Comparison of ENCODE assay signal across 8 cellular contexts in the genomic region with DNA sequence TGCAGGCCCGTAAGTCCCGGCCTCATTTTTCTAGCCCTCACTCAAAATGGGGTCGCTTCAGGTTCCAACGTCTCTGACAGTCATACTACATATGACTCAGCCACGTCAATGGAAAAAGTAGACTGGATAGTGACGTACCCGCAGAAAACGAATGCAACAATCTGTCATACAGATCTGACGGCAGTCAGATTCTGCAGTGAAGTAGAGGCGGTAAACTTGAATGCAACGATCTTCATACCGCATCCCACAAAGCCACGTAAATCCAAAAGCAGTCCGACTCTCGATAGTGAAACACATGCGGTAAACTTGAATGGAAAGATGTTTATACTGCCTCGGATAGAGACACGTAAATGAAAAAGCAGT. TPM values are rescaled to one million over a fixed set of nuclear protein-coding genes. Genes with fewer than 3 reads are reported as not detected.
DNase-seq lines count a peak whose midpoint lies in the region; ATAC-seq, FAIRE-seq and TF ChIP-seq lines count a peak whose summit lies in the region.

No MANE protein-coding gene starts in this region.

- dilution Hi-C loops in keratinocyte (cut with MboI; ENCODE audit: extremely low pct_ligation_motif_present, low sequenced_read_pairs), result no loop called here

- TF ChIP-seq POLR2A in NB4 (IDR thresholded peaks at IDR 0.05; ENCODE audit: extremely low read depth, insufficient read length) (no peak), K562 (conservative IDR thresholded peaks at IDR 0.05) (no peak)

- in situ Hi-C loops in K562 (cut with MboI), result no loop called here

- POLR2A ChIA-PET in K562 (lab: Yijun Ruan, JAX), result no interaction called here

- TF ChIP-seq EP300 in K562 (IDR thresholded peaks at IDR 0.05; ENCODE audit: low read length), result no peak

- no peaks in the 10 kb centered on the region for H4K20me1 ChIP-seq in K562 (replicated peaks; ENCODE audit: control insufficient read depth, insufficient read depth, low read length)
- H4K20me1 ChIP-seq in keratinocyte (ENCODE audit: control insufficient read depth, extremely low read depth, insufficient read depth, low read length), result no peaks in the 10 kb centered on the region

- no peak for TF ChIP-seq RAD21 in K562 (CRISPR knock-in tag; conservative IDR thresholded peaks at IDR 0.05 in 1 of 2, IDR thresholded peaks at IDR 0.05 in 1 of 2)

- H2AFZ ChIP-seq in K562 (ENCODE audit: low read depth, low read length) (no peak overlapping the region), keratinocyte (ENCODE audit: control insufficient read depth, low read length) (peak overlapping the region; percentile 50)

- DNase-seq in CD1c-positive myeloid dendritic cell (ENCODE audit: extremely low spot score) (peak; percentile 95), NB4 (ENCODE audit: low read depth) (peak; percentile 86), T-helper 22 cell (ENCODE audit: low read depth) (peak; percentile 63), K562 (ENCODE audit: extremely low read depth in 1 of 4, low spot score in 3 of 4) (no peak), keratinocyte (ENCODE audit: low read depth, low spot score) (no peak)
- peak in 3 of 4 experiments; percentile 36 to 68 (median 51) for DNase-seq in stimulated activated CD4-positive, alpha-beta T cell treated with anti-CD3 and anti-CD28 coated beads, Interleukin-1b, Interleukin-23, amount 100 ng/mL, for 24 hours (ENCODE audit: low read depth in 4 of 4, low spot score in 1 of 4)

- H3K79me2 ChIP-seq in K562 (ENCODE audit: control insufficient read depth, insufficient read depth, low read length), result no peaks in the 10 kb centered on the region
- H3K79me2 ChIP-seq in keratinocyte (ENCODE audit: control insufficient read depth, insufficient read depth, low read length), result no peaks in the 10 kb centered on the region

- H3K4me1 ChIP-seq in K562 (replicated peaks in 1 of 2; ENCODE audit: control insufficient read depth in 2 of 2, insufficient read depth in 2 of 2, low read length in 2 of 2), result no peaks in the 10 kb centered on the region
- peaks cover 12% of the 10 kb centered on the region for H3K4me1 ChIP-seq in keratinocyte (ENCODE audit: control insufficient read depth, extremely low read depth, insufficient read depth, low read length)

- no peaks in the 10 kb centered on the region for H3K36me3 ChIP-seq in K562 (ENCODE audit: control insufficient read depth, insufficient read depth, low read length)
- no peaks in the 10 kb centered on the region for H3K36me3 ChIP-seq in keratinocyte (ENCODE audit: control insufficient read depth in 2 of 2, extremely low read depth in 1 of 2, insufficient read depth in 2 of 2, low read length in 2 of 2)

- FAIRE-seq in K562 (lab: Jason Lieb, UNC) (no peak), keratinocyte (lab: Jason Lieb, UNC) (no peak)

- H3K4me3 ChIP-seq in NB4 (ENCODE audit: low read depth, low read length) (peak overlapping the region; percentile 91), K562 (no peak overlapping the region), keratinocyte (ENCODE audit: control insufficient read depth in 2 of 3, extremely low read depth in 1 of 3, insufficient read depth in 2 of 3, low read depth in 1 of 3, low read length in 3 of 3) (peak overlapping the region; percentile 41 to 74 (median 58))

- CTCF ChIA-PET in K562 (lab: Yijun Ruan, JAX; ENCODE audit: low intra/inter-chr PET ratio), result no interaction called here

- no peak overlapping the region for H3K4me2 ChIP-seq in K562 (ENCODE audit: insufficient read depth, low read length)
- H3K4me2 ChIP-seq in keratinocyte (ENCODE audit: control insufficient read depth, extremely low read depth, insufficient read depth, low read depth, low read length), result peak overlapping the region; percentile 86

- H3K9me3 ChIP-seq in K562 (replicated peaks; ENCODE audit: control insufficient read depth, insufficient read depth, low read depth, low read length), result peaks cover 5% of the 10 kb centered on the region
- no peaks in the 10 kb centered on the region for H3K9me3 ChIP-seq in keratinocyte (ENCODE audit: control insufficient read depth, low read depth, low read length)

- no peak overlapping the region for H3K27ac ChIP-seq in K562 (ENCODE audit: extremely low read depth, low read depth, low read length)
- peak overlapping the region; percentile 83 for H3K27ac ChIP-seq in keratinocyte (ENCODE audit: control insufficient read depth, insufficient read depth, low read length)

- intact Hi-C loops in K562 (cut with micrococcal nuclease), result no loop called here

- 39% methylated on average over 18 of the region's 18 CpGs for WGBS in K562 (ENCODE audit: insufficient coverage, low coverage, missing lambda C conversion rate)

- BruUV-seq in K562 (replicated peaks; lab: Mats Ljungman, UMichigan), result no TSS peak

- ATAC-seq in GM21526 (IDR thresholded peaks at IDR 0.05; ENCODE audit: low FRiP score, unreplicated experiment) (peak; percentile 21), K562 (no peak), HG03039 (IDR thresholded peaks at IDR 0.05; ENCODE audit: unreplicated experiment) (no peak)

- TF ChIP-seq CTCF in NB4 (IDR thresholded peaks at IDR 0.05; ENCODE audit: low read depth, low read length) (no peak), K562 (IDR thresholded peaks at IDR 0.05 in 2 of 3, conservative IDR thresholded peaks at IDR 0.05 in 1 of 3; ENCODE audit: insufficient read depth in 2 of 3, low read depth in 1 of 3, low read length in 3 of 3) (no peak), keratinocyte (optimal IDR thresholded peaks at IDR 0.05 in 1 of 3, IDR thresholded peaks at IDR 0.05 in 1 of 3, conservative IDR thresholded peaks at IDR 0.05 in 1 of 3; ENCODE audit: extremely low read depth in 1 of 3, insufficient read depth in 2 of 3, low read length in 3 of 3) (no peak)

- peaks cover 0 to 5% of the 10 kb centered on the region in 2 experiments; a peak in 1 of 5 replicates for H3K27me3 ChIP-seq in K562 (ENCODE audit: control insufficient read depth in 2 of 2, insufficient read depth in 2 of 2, low read length in 2 of 2)
- no peaks in the 10 kb centered on the region for H3K27me3 ChIP-seq in keratinocyte (ENCODE audit: control insufficient read depth, extremely low read depth, insufficient read depth, low read length)

- no peaks in the 10 kb centered on the region for H3K9me1 ChIP-seq in K562 (ENCODE audit: control insufficient read depth, insufficient read depth, low read length)
- H3K9me1 ChIP-seq in keratinocyte (ENCODE audit: control insufficient read depth, extremely low read depth, insufficient read depth, low read length), result no peaks in the 10 kb centered on the region

- H3K9ac ChIP-seq in K562 (ENCODE audit: insufficient read depth in 1 of 2, low read depth in 2 of 2, low read length in 2 of 2) (no peak overlapping the region), keratinocyte (ENCODE audit: control insufficient read depth, extremely low read depth, insufficient read depth, low read length) (peak overlapping the region; percentile 72)

TF ChIP-seq in K562, 482 proteins besides CTCF, POLR2A, EP300 and RAD21:
- 0 out of 2 replicates have a peak, but pooled peaks have one; percentile 24 for TF ChIP-seq FOSL1 (tag; conservative IDR thresholded peaks at IDR 0.05)
- no peak for TF ChIP-seq CBX8 (IDR thresholded peaks at IDR 0.05; ENCODE audit: borderline replicate concordance, extremely low read depth, low read depth, low read length, poor library complexity, severe bottlenecking)
- TF ChIP-seq DMBX1 (CRISPR knock-in tag; IDR thresholded peaks at IDR 0.05; ENCODE audit: borderline replicate concordance), result no peak
- no peak for TF ChIP-seq SIN3A (IDR thresholded peaks at IDR 0.05; ENCODE audit: borderline replicate concordance in 2 of 2, control insufficient read depth in 1 of 2, low read depth in 2 of 2, low read length in 2 of 2)

RNA-seq across cellular contexts. Expression of gene ARL4D, which starts 38.4 kb away (rescaled TPM):
- total RNA-seq in K562 (2011; cell fraction: chromatin; rRNA removed; ENCODE audit: low replicate concordance), result 0.26 and 0.72 TPM in 2 replicates
- 0.50 and 0.92 TPM in 2 replicates for total RNA-seq in K562 (2011; cell fraction: nucleolus; rRNA removed)
- 0.38 and 0.73 TPM in 2 replicates for total RNA-seq in K562 (2011; cell fraction: nucleoplasm; rRNA removed)
- 0.41 and 0.61 TPM in 2 replicates for total RNA-seq in K562 (2014; rRNA removed)
- total RNA-seq in K562 (2014; rRNA removed; fragmentation: Illumina TruSeq; extraction: Trizol), result 0.16 and 0.18 TPM in 2 replicates
- total RNA-seq in K562 (2015; rRNA removed; fragmentation: Illumina TruSeq; extraction: Trizol), result 0.43 and 0.49 TPM in 2 replicates
- 0.47 and 0.53 TPM in 2 replicates for total RNA-seq in K562 (2021)
- 0.21 and 0.31 TPM in 2 replicates for polyA plus RNA-seq in K562 (2011; rRNA removed)
- polyA plus RNA-seq in K562 (2011; cell fraction: cytosol; rRNA removed), result 0.40 and 0.41 TPM in 2 replicates
- polyA plus RNA-seq in K562 (2011; cell fraction: nucleus; rRNA removed), result 0.20 and 0.31 TPM in 2 replicates
- 0.64 and 1.6 TPM in 2 replicates for polyA plus RNA-seq in K562 (2012)
- polyA plus RNA-seq in K562 (2014; fragmentation: Illumina TruSeq; extraction: Trizol), result 0.34 and 0.43 TPM in 2 replicates
- polyA plus RNA-seq in K562 (2014; fragmentation: Nextera tagmentation; extraction: Ambion mirVana), result under 1 TPM in 1 of 2 experiments, not detected in 1; 0.07 TPM
- polyA plus RNA-seq in K562 (2014; rRNA removed), result 0.21 and 0.62 TPM in 2 replicates
- polyA minus RNA-seq in K562 (2011; rRNA and poly(A)+ RNA removed), result 0.12 and 0.32 TPM in 2 replicates
- polyA minus RNA-seq in K562 (2011; cell fraction: cytosol; rRNA and poly(A)+ RNA removed), result not detected in 2 replicates
- polyA minus RNA-seq in K562 (2011; cell fraction: nucleus; rRNA and poly(A)+ RNA removed), result 0.33 and 0.40 TPM in 2 replicates
- 36.5 to 49.1 TPM (median 43.1 TPM) in 3 replicates for polyA plus RNA-seq in keratinocyte
- 9.5 TPM for polyA plus RNA-seq in keratinocyte (2011; ENCODE audit: low read depth)
- polyA plus RNA-seq in keratinocyte (2011; cell fraction: cytosol; rRNA removed), result 28.9 and 46.0 TPM in 2 replicates
- polyA plus RNA-seq in keratinocyte (2011; cell fraction: nucleus; rRNA removed), result 61.6 and 68.3 TPM in 2 replicates
- 40.7 and 45.9 TPM in 2 replicates for polyA plus RNA-seq in keratinocyte (2012; ENCODE audit: low replicate concordance)
- polyA minus RNA-seq in keratinocyte, result 21.7 to 43.7 TPM (median 36.6 TPM) in 3 replicates
- 32.8 TPM for polyA minus RNA-seq in keratinocyte (2011; cell fraction: cytosol; rRNA and poly(A)+ RNA removed)
- 26.6 and 27.1 TPM in 2 replicates for polyA minus RNA-seq in keratinocyte (2011; cell fraction: nucleus; rRNA and poly(A)+ RNA removed)

Comparison
In these comparisons a context has a peak if more than half of its experiments do, and no peak if none do; other contexts are left out.
1. DNase-seq: peak in CD1c-positive myeloid dendritic cell (single experiment), NB4 (single experiment), T-helper 22 cell (single experiment) and stimulated activated CD4-positive, alpha-beta T cell treated with anti-CD3 and anti-CD28 coated beads, Interleukin-1b, Interleukin-23, amount 100 ng/mL, for 24 hours (3 of 4); none in K562 (0 of 4) and keratinocyte (single experiment).
2. RNA of gene ARL4D, which starts 38.4 kb away (polyA plus RNA-seq): 9.5 to 68.3 TPM in keratinocyte; 0.07 to 1.6 TPM in K562; every median in the first group is over 4 times any median in the second.